20 cellular contexts compared by ENCODE assay signal in the genomic region with DNA sequence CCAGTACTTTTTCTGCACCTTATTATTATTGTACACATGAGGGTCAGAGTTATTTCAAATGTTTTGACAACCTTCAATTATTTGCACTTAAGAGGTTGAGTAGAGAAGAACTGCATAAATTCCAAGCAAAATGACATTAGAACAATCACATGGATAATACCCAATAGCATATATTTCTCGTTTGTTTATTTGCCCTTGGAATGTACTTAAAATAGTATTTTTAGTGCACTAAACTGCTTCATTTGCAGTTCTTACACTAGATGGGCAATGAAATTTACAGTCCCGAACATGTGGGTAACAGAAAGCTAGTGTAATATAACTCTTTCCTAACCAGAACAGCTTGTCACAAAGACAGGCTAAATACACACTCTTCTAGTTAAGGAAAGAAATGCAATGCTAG.
"Had no signal": no experiment of that assay in that cellular context is flagged by ENCODE, and none has a peak within 500 bp of the region (broad histone marks: within the 10 kb centered on the region; RNA-seq: fewer than 3 reads in every experiment).

No MANE protein-coding gene starts in this region.

- H3K4me1 ChIP-seq: right atrium auricular region, suprapubic skin had no signal

- H3K27me3 Mint-ChIP-seq: activated CD4-positive, alpha-beta memory T cell treated with anti-CD3 and anti-CD28 coated beads for 36 hours; activated naive CD8-positive, alpha-beta T cell; central memory CD8-positive, alpha-beta T cell; T-helper 17 cell had no signal

- H3K36me3 Mint-ChIP-seq: activated CD4-positive, alpha-beta memory T cell treated with anti-CD3 and anti-CD28 coated beads for 36 hours; naive B cell had no signal

- ATAC-seq: activated T-cell treated with anti-CD3 and anti-CD28 coated beads, Interleukin-2, amount 50 U/mL, for 4 hours; left cardiac atrium; T-helper 17 cell had no signal

- DNase-seq: activated CD4-positive, alpha-beta memory T cell treated with anti-CD3 and anti-CD28 coated beads for 36 hours; activated effector memory CD4-positive, alpha-beta T cell treated with anti-CD3 and anti-CD28 coated beads, Interleukin-2, amount 50 U/mL, for 16 hours; activated T-cell treated with anti-CD3 and anti-CD28 coated beads, Interleukin-2, amount 50 U/mL, for 4 hours; brain microvascular endothelial cell; effector CD8-positive, alpha-beta T cell; head of caudate nucleus; left cardiac atrium; lower lobe of right lung; naive B cell; stimulated activated CD4-positive, alpha-beta T cell treated with anti-CD3 and anti-CD28 coated beads, Interleukin-4, amount 100 ng/mL, for 4 hours; stimulated activated CD8-positive, alpha-beta memory T cell treated with anti-CD3 and anti-CD28 coated beads, Interleukin-4, amount 100 ng/mL, for 48 hours; stimulated activated naive CD4-positive, alpha-beta T cell treated with Interleukin-2 at 50 U/mL for 16 hours; T-helper 17 cell; upper lobe of left lung; WERI-Rb-1 had no signal

- H3K9me3 ChIP-seq: lower lobe of right lung, right atrium auricular region, suprapubic skin, upper lobe of left lung had no signal

- H3K9me3 Mint-ChIP-seq: activated CD4-positive, alpha-beta memory T cell treated with anti-CD3 and anti-CD28 coated beads for 36 hours; activated T-cell treated with anti-CD3 and anti-CD28 coated beads, Interleukin-2, amount 50 U/mL, for 4 hours; central memory CD8-positive, alpha-beta T cell; naive B cell had no signal

- H3K27ac Mint-ChIP-seq: activated CD4-positive, alpha-beta memory T cell treated with anti-CD3 and anti-CD28 coated beads for 36 hours; activated naive CD8-positive, alpha-beta T cell; T-helper 17 cell had no signal

- H3K4me3 Mint-ChIP-seq: activated CD4-positive, alpha-beta memory T cell treated with anti-CD3 and anti-CD28 coated beads for 36 hours; activated naive CD8-positive, alpha-beta T cell; activated T-cell treated with anti-CD3 and anti-CD28 coated beads, Interleukin-2, amount 50 U/mL, for 4 hours; central memory CD8-positive, alpha-beta T cell; naive B cell; T-helper 17 cell had no signal

- H3K27ac ChIP-seq: epithelial cell of prostate, lower lobe of right lung, right atrium auricular region, suprapubic skin, WERI-Rb-1 had no signal

- H3K4me3 ChIP-seq: lower lobe of right lung, right atrium auricular region, suprapubic skin, upper lobe of left lung had no signal

- H3K36me3 ChIP-seq: brain microvascular endothelial cell, lower lobe of right lung, right atrium auricular region, suprapubic skin, upper lobe of left lung, WERI-Rb-1 had no signal

- H3K27me3 ChIP-seq: brain microvascular endothelial cell, right atrium auricular region, suprapubic skin, upper lobe of left lung had no signal
